8 cellular contexts compared by ENCODE assay signal in genomic region chr1:147515046-147515869, GRCh38. TPM values are rescaled to one million over a fixed set of nuclear protein-coding genes. Genes with fewer than 3 reads are reported as not detected.
DNase-seq lines count a peak whose midpoint lies in the region; ATAC-seq, FAIRE-seq and TF ChIP-seq lines count a peak whose summit lies in the region.

No MANE protein-coding gene starts in this region.

- CTCF ChIA-PET in CD4-positive, alpha-beta memory T cell (lab: Charles Lee; ENCODE audit: partially characterized antibody), result interaction anchor here (0.9 to 8.2 kb wide), 18 partner anchors 10 to 378 kb away, joined by 3 to 60 read pairs (median 6); partner anchors contain the start of gene BCL9

- POLR2A ChIA-PET in CD4-positive, alpha-beta memory T cell (lab: Charles Lee; ENCODE audit: partially characterized antibody), result interaction anchor here (1.1 kb wide), 1 partner anchor 27 kb away, joined by 4 read pairs; no protein-coding TSS in a partner anchor

- no peaks in the 10 kb centered on the region for H3K36me3 ChIP-seq in CD4-positive, alpha-beta memory T cell (ENCODE audit: insufficient read depth, low read length)
- H3K36me3 ChIP-seq in tibial nerve, result no peaks in the 10 kb centered on the region
- H3K36me3 ChIP-seq in MG63, result no peaks in the 10 kb centered on the region

- H3K9me3 Mint-ChIP-seq in CD4-positive, alpha-beta memory T cell, result peaks cover 0 to 5% (median 0%) of the 10 kb centered on the region in 8 donors

- intact Hi-C loops in CD4-positive, alpha-beta memory T cell (cut with micrococcal nuclease), result loop anchor here (1.0 to 2.0 kb wide), 5 partner anchors 86 to 377 kb away; no protein-coding TSS in a partner anchor

- H3K27me3 Mint-ChIP-seq in CD4-positive, alpha-beta memory T cell, result peaks cover 0 to 9% of the 10 kb centered on the region in 2 donors

- no peak for TF ChIP-seq EP300 in tibial nerve (IDR thresholded peaks at IDR 0.05)

- no peak overlapping the region for H3K4me3 Mint-ChIP-seq in CD4-positive, alpha-beta memory T cell

- peaks cover 5 to 7% (median 6%) of the 10 kb centered on the region in 4 donors for H3K4me1 Mint-ChIP-seq in CD4-positive, alpha-beta memory T cell

- H3K4me1 ChIP-seq in CD4-positive, alpha-beta memory T cell (ENCODE audit: insufficient read depth, low read length), result no peaks in the 10 kb centered on the region
- H3K4me1 ChIP-seq in tibial nerve, result peaks cover 0 to 3% (median 0%) of the 10 kb centered on the region in 4 donors

- H3K27ac ChIP-seq in CD4-positive, alpha-beta memory T cell (ENCODE audit: low read depth, low read length), result no peak overlapping the region
- no peak overlapping the region for H3K27ac ChIP-seq in tibial nerve

- no peaks in the 10 kb centered on the region for H3K27me3 ChIP-seq in CD4-positive, alpha-beta memory T cell (ENCODE audit: insufficient read depth, low read length)
- no peaks in the 10 kb centered on the region for H3K27me3 ChIP-seq in tibial nerve
- no peaks in the 10 kb centered on the region; the same call in 1 of the 2 replicates for H3K27me3 ChIP-seq in MG63

- DNase-seq in CD4-positive, alpha-beta memory T cell, result peak in 4 of 5 donors; percentile 9 to 29 (median 24)
- DNase-seq in LNCaP clone FGC (ENCODE audit: low read depth), result peak; percentile 93
- DNase-seq in iPS DF 19.7 (ENCODE audit: low read depth, low spot score), result peak; percentile 73
- no peak for DNase-seq in tibial nerve (ENCODE audit: low spot score in 2 of 2)
- DNase-seq in MG63, result no peak
- no peak for DNase-seq in stimulated activated CD4-positive, alpha-beta T cell treated with anti-CD3 and anti-CD28 coated beads, Interleukin-2, amount 100 ng/mL, for 24 hours

- TF ChIP-seq CTCF in LNCaP clone FGC (IDR thresholded peaks at IDR 0.05; ENCODE audit: control insufficient read depth, extremely low read depth, insufficient read depth) (peak; percentile 71), tibial nerve (IDR thresholded peaks at IDR 0.05) (no peak)

- FAIRE-seq in TTC549 (lab: Jason Lieb, UNC), result peak; percentile 78

- WGBS in tibial nerve, 2 donors, result 53 to 58% methylated on average over 5 of the region's 5 CpGs

- peak overlapping the region in 2 of 7 donors; percentile 39 to 51 for H3K27ac Mint-ChIP-seq in CD4-positive, alpha-beta memory T cell

- no peak for TF ChIP-seq POLR2A in tibial nerve (IDR thresholded peaks at IDR 0.05)

- H3K9me3 ChIP-seq in CD4-positive, alpha-beta memory T cell (ENCODE audit: control insufficient read depth in 1 of 2, low read length in 2 of 2), result no peaks in the 10 kb centered on the region
- H3K9me3 ChIP-seq in tibial nerve (peaks cover 0 to 3% (median 0%) of the 10 kb centered on the region in 4 donors), MG63 (peaks cover 5% of the 10 kb centered on the region)

- H3K36me3 Mint-ChIP-seq in CD4-positive, alpha-beta memory T cell, result no peaks in the 10 kb centered on the region

- ATAC-seq in GM21423 (IDR thresholded peaks at IDR 0.05; ENCODE audit: unreplicated experiment), result no peak

- H3K4me3 ChIP-seq in CD4-positive, alpha-beta memory T cell (ENCODE audit: low read length in 2 of 2), result no peak overlapping the region
- no peak overlapping the region for H3K4me3 ChIP-seq in LNCaP clone FGC (ENCODE audit: low read depth, low read length)
- no peak overlapping the region for H3K4me3 ChIP-seq in tibial nerve
- no peak overlapping the region for H3K4me3 ChIP-seq in MG63

RNA-seq across cellular contexts. Expression of gene BCL9, which starts 26.0 kb away (rescaled TPM):
- total RNA-seq in CD4-positive, alpha-beta memory T cell, result 10 to 100 TPM; 12.7 to 15.5 TPM
- polyA plus RNA-seq in CD4-positive, alpha-beta memory T cell, result 1 to 10 TPM in 1 of 2 donors, under 1 TPM in 1; 0.02 to 5.4 TPM
- 10 to 100 TPM in 3 of 4 donors, 1 to 10 TPM in 1; 9.6 to 16.5 (median 11.4) TPM for total RNA-seq in tibial nerve
- 2.1 and 3.0 TPM in 2 replicates for total RNA-seq in MG63 (2014; rRNA removed; shearing (Covaris generic); ENCODE audit: low replicate concordance)

Comparison
In these comparisons a context has a peak if more than half of its experiments do, and no peak if none do; other contexts are left out.
1. DNase-seq: peak in CD4-positive, alpha-beta memory T cell (4 of 5), LNCaP clone FGC (single experiment) and iPS DF 19.7 (single experiment); none in tibial nerve (0 of 2), MG63 (single experiment) and stimulated activated CD4-positive, alpha-beta T cell treated with anti-CD3 and anti-CD28 coated beads, Interleukin-2, amount 100 ng/mL, for 24 hours (0 of 2).